In the genomic region with DNA sequence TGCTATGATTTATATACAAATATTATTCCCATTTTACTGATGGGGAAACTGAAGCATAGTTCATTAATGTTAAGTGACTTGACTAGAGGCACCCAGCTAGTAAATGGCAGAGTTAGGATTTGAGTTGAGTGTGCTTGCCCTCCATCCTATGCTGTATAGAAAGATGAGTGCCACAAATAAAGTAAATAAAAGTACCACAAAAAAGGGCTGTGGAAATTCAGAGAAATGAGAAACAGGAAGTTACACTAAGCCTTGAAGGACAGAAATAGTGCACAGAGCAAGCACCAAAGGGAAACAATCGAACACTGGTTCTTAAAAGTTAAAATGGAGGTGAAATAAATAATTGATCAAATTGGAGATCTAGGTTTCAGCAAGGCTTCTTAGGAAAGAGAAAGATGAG, we compare ENCODE assay signal across 13 cellular contexts. TPM values are rescaled to one million over a fixed set of nuclear protein-coding genes. Genes with fewer than 3 reads are reported as not detected.
DNase-seq lines count a peak whose midpoint lies in the region; ATAC-seq and TF ChIP-seq lines count a peak whose summit lies in the region.
"Had no signal": no experiment of that assay in that cellular context is flagged by ENCODE, and none has a peak within 500 bp of the region (broad histone marks: within the 10 kb centered on the region; RNA-seq: fewer than 3 reads in every experiment).

No MANE protein-coding gene starts in this region.

- no peak overlapping the region for H3K4me3 ChIP-seq in GM12865 (ENCODE audit: low read depth, low read length)
- no peak overlapping the region for H3K4me3 ChIP-seq in OCI-LY7 (ENCODE audit: low read depth, low read length, poor library complexity, severe bottlenecking)
- H3K4me3 ChIP-seq in testis: no peak overlapping the region
- H3K4me3 ChIP-seq in lower leg skin (ENCODE audit: low read depth, poor library complexity, severe bottlenecking): no peak overlapping the region

- CTCF ChIA-PET in OCI-LY7 (lab: Charles Lee; ENCODE audit: unreplicated experiment): no interaction called here

- H3K9me3 ChIP-seq in OCI-LY7 (ENCODE audit: low read length): no peaks in the 10 kb centered on the region
- H3K9me3 ChIP-seq in testis: no peaks in the 10 kb centered on the region

- no peaks in the 10 kb centered on the region for H3K36me3 Mint-ChIP-seq in memory B cell

- peak overlapping the region; percentile 9 for H3K27ac Mint-ChIP-seq in memory B cell

- H3K27ac ChIP-seq in OCI-LY7 (ENCODE audit: low read depth, low read length, poor library complexity, severe bottlenecking): no peak overlapping the region
- no peak overlapping the region for H3K27ac ChIP-seq in testis
- H3K27ac ChIP-seq: VCaP had no signal

- H3K9me3 Mint-ChIP-seq in memory B cell: no peaks in the 10 kb centered on the region

- WGBS in testis, 2 donors: 79 to 85% methylated on average over 1 of the region's 1 CpG
- WGBS in lower leg skin, 2 donors: 53 to 67% methylated on average over 1 of the region's 1 CpG

- H3K9me2 ChIP-seq in OCI-LY7 (ENCODE audit: insufficient read depth, low read length): no peaks in the 10 kb centered on the region

- no peaks in the 10 kb centered on the region for H3K27me3 Mint-ChIP-seq in memory B cell

- POLR2A ChIA-PET in OCI-LY7 (lab: Charles Lee): interaction anchor here (0.6 to 1.7 kb wide), 5 partner anchors 8 to 229 kb away, joined by 3 to 7 read pairs (median 4); partner anchors contain the start of gene ABCD2

- H3K36me3 ChIP-seq in OCI-LY7 (ENCODE audit: insufficient read depth, low read length) (no peaks in the 10 kb centered on the region), testis (ENCODE audit: low read depth, missing control alignments) (no peaks in the 10 kb centered on the region)

- peak overlapping the region; percentile 37 for H3K4me2 ChIP-seq in OCI-LY7 (ENCODE audit: low read length)

- no peaks in the 10 kb centered on the region for H4K20me1 ChIP-seq in OCI-LY7 (ENCODE audit: insufficient read depth, low read length)

- no TSS peak for BruUV-seq in OCI-LY7 (replicated peaks; lab: Mats Ljungman, UMichigan)

- peaks cover 7% of the 10 kb centered on the region for H3K4me1 Mint-ChIP-seq in memory B cell

- ATAC-seq in memory B cell (ENCODE audit: low read depth): peak; percentile 54
- ATAC-seq in GM18861 (IDR thresholded peaks at IDR 0.05; ENCODE audit: unreplicated experiment): no peak
- ATAC-seq: esophagus mucosa had no signal

- H2AFZ ChIP-seq in OCI-LY7 (ENCODE audit: low read length): peak overlapping the region; percentile 69

- peak overlapping the region; percentile 40 for H3K4me3 Mint-ChIP-seq in memory B cell

- H3K79me2 ChIP-seq in OCI-LY7 (ENCODE audit: insufficient read depth, low read depth, low read length): no peaks in the 10 kb centered on the region

- no peak for TF ChIP-seq CTCF in GM12865 (IDR thresholded peaks at IDR 0.05; ENCODE audit: insufficient read depth, low read depth, low read length, missing control alignments)
- no peak for TF ChIP-seq CTCF in GM20000 (IDR thresholded peaks at IDR 0.05; ENCODE audit: extremely low read depth, missing control alignments)
- TF ChIP-seq CTCF in OCI-LY7 (conservative IDR thresholded peaks at IDR 0.05; ENCODE audit: low read length): no peak
- no peak for TF ChIP-seq CTCF in testis (IDR thresholded peaks at IDR 0.05)
- no peak for TF ChIP-seq CTCF in lower leg skin (IDR thresholded peaks at IDR 0.05)

- DNase-seq in GM12865 (ENCODE audit: low read depth) (peak; percentile 34), GM20000 (ENCODE audit: low spot score) (peak; percentile 4), OCI-LY7 (ENCODE audit: low spot score) (peak; percentile 31), memory B cell (ENCODE audit: low spot score in 2 of 2) (no peak), testis (no peak), lower leg skin (ENCODE audit: low spot score in 2 of 2) (no peak), GF-D8 (lab: John Stamatoyannopoulos, UW) (no peak)
- DNase-seq: mesendoderm, NCI-H524 treated with DMSO at 0.1 percent for 48 hours, SHP77 had no signal

- H3K4me1 ChIP-seq in OCI-LY7 (ENCODE audit: insufficient read depth, low read length, poor library complexity, severe bottlenecking) (peaks cover 12% of the 10 kb centered on the region), testis (no peaks in the 10 kb centered on the region)

- H3K27me3 ChIP-seq in testis: no peaks in the 10 kb centered on the region

- intact Hi-C loops in OCI-LY7 (cut with micrococcal nuclease; ENCODE audit: unreplicated experiment) (no loop called here), testis (cut with DNase I; ENCODE audit: low total_unique reads) (no loop called here), lower leg skin (cut with DNase I; ENCODE audit: low total_unique reads) (no loop called here)

- TF ChIP-seq POLR2A in testis (IDR thresholded peaks at IDR 0.05): no peak
- no peak for TF ChIP-seq POLR2A in lower leg skin (IDR thresholded peaks at IDR 0.05)

RNA-seq across cellular contexts. Expression of gene ABCD2, which starts 9.2 kb away (rescaled TPM):
- total RNA-seq in OCI-LY7 (2014; rRNA removed; shearing (Covaris generic)): 1.2 and 1.5 TPM in 2 replicates
- total RNA-seq in OCI-LY7 (2022) (1.9 and 2.4 TPM in 2 replicates), testis (under 1 TPM; 0.43 to 0.55 TPM), lower leg skin (under 1 TPM; 0.05 to 0.23 (median 0.08) TPM)
- 0.29 TPM for polyA plus RNA-seq in testis (ENCODE audit: insufficient read depth, low read depth, low replicate concordance)

Comparison
In these comparisons a context has a peak if more than half of its experiments do, and no peak if none do; other contexts are left out.
1. DNase-seq: peak in GM12865 (single experiment), GM20000 (single experiment) and OCI-LY7 (single experiment); none in memory B cell (0 of 2), testis (single experiment), lower leg skin (0 of 2) and GF-D8 (single experiment).